ENCODE assay signal across 20 cellular contexts in the genomic region with DNA sequence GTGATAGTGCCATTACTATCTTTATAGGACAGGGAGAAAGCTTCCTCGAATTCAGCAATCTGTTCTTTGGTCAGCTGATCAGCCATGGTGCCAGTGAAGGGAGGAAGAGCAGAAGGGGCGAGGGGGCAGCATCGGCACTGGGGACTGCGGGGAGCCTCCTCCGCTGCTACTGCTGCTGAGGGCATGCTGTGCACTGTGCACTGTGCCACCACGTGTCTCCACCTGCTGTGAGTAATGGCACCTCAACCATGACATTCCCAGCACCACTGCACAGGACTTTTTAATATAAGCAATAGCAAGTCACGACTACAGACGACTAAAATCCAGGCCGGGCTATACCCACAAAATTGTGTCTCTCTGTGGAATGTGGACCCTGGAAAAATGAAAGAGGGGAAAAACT.
"Had no signal": no experiment of that assay in that cellular context is flagged by ENCODE, and none has a peak within 500 bp of the region (broad histone marks: within the 10 kb centered on the region; RNA-seq: fewer than 3 reads in every experiment).

No MANE protein-coding gene starts in this region.

- H3K4me3 Mint-ChIP-seq: naive thymus-derived CD8-positive, alpha-beta T cell; stimulated activated naive B cell treated with anti-CD40 and anti-IgM and Interleukin-4, amounts not matched to agents 10 μg/mL and 1 μg/mL and 100 μg/mL, for 72 hours; stimulated activated naive CD8-positive, alpha-beta T cell treated with anti-CD3 and anti-CD28 coated beads, Interleukin-15, amount 100 ng/mL, for 72 hours had no signal

- DNase-seq: cortex of kidney; dorsolateral prefrontal cortex; effector CD8-positive, alpha-beta T cell; foreskin melanocyte; heart left ventricle; hypothalamus; mammary epithelial cell; mucosa of descending colon; naive thymus-derived CD8-positive, alpha-beta T cell; ovary; sigmoid colon; stimulated activated CD4-positive, alpha-beta T cell treated with anti-CD3 and anti-CD28 coated beads, Interleukin-2, amount 100 ng/mL, for 24 hours; stimulated activated CD4-positive, alpha-beta T cell treated with anti-CD3 and anti-CD28 coated beads, Interleukin-4, amount 100 ng/mL, for 4 hours; stimulated activated naive B cell treated with anti-CD40 and anti-IgM and Interleukin-4, amounts not matched to agents 10 μg/mL and 1 μg/mL and 100 μg/mL, for 72 hours; stimulated activated naive CD8-positive, alpha-beta T cell treated with anti-CD3 and anti-CD28 coated beads, Interleukin-15, amount 100 ng/mL, for 72 hours; testis had no signal

- ATAC-seq: heart left ventricle; left lobe of liver; mucosa of descending colon; naive thymus-derived CD8-positive, alpha-beta T cell; stimulated activated naive B cell treated with anti-CD40 and anti-IgM and Interleukin-4, amounts not matched to agents 10 μg/mL and 1 μg/mL and 100 μg/mL, for 72 hours; stimulated activated naive CD8-positive, alpha-beta T cell treated with anti-CD3 and anti-CD28 coated beads, Interleukin-15, amount 100 ng/mL, for 72 hours had no signal

- H3K9me3 ChIP-seq: mucosa of descending colon, ovary, right atrium auricular region, sigmoid colon, testis had no signal

- H3K4me1 ChIP-seq: testis had no signal

- H3K27me3 ChIP-seq: ovary, right atrium auricular region, testis had no signal

- H3K36me3 Mint-ChIP-seq: naive thymus-derived CD8-positive, alpha-beta T cell; stimulated activated naive B cell treated with anti-CD40 and anti-IgM and Interleukin-4, amounts not matched to agents 10 μg/mL and 1 μg/mL and 100 μg/mL, for 72 hours had no signal

- H3K9me3 Mint-ChIP-seq: naive thymus-derived CD8-positive, alpha-beta T cell; stimulated activated naive B cell treated with anti-CD40 and anti-IgM and Interleukin-4, amounts not matched to agents 10 μg/mL and 1 μg/mL and 100 μg/mL, for 72 hours; stimulated activated naive CD8-positive, alpha-beta T cell treated with anti-CD3 and anti-CD28 coated beads, Interleukin-15, amount 100 ng/mL, for 72 hours had no signal

- H3K27ac Mint-ChIP-seq: naive thymus-derived CD8-positive, alpha-beta T cell; stimulated activated naive B cell treated with anti-CD40 and anti-IgM and Interleukin-4, amounts not matched to agents 10 μg/mL and 1 μg/mL and 100 μg/mL, for 72 hours had no signal

- H3K27ac ChIP-seq: dorsolateral prefrontal cortex, heart left ventricle, ovary, right atrium auricular region, sigmoid colon, skin epidermis, testis, tibial nerve had no signal
